1 cellular context compared by ENCODE assay signal in the genomic region with DNA sequence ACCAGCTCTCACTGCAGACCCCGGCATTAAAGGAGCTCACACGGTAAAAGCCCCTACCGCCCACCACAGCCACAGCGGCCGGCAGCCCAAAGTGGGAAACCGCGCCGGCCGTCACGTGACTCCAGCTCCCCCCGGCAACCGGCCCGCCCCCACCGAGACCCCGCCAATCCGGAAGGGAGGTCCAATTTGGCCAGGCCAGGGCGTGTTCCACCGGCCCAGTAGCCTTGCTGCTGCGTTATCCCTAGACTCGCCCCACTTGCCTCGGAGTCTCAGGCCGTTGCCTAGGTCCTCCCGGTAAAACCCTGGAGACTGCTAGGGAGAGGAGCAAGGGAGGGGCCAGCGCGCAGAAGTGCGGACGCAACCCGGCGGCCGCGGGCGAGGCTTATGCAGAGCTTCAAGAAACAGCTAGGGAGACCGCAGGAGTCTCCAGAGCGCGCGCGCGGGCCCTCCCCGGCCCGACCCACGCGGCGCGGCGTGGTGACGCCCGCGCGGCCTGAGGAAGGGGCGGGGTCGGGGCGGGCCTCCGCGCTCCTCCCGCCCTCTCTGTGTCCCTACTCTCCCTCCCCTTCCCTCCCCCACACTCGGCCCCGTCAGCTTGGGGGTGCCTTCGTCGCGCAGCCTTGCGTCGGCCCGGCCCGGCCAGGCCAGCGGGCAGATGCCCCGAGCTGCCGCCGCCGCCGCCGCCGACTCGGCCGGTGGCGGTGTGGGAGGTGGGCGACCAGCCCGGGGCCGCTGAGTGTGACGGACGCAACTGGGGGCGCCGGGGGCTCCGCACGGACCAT.
TF ChIP-seq lines count a peak whose summit lies in the region.

A gene with protein sequence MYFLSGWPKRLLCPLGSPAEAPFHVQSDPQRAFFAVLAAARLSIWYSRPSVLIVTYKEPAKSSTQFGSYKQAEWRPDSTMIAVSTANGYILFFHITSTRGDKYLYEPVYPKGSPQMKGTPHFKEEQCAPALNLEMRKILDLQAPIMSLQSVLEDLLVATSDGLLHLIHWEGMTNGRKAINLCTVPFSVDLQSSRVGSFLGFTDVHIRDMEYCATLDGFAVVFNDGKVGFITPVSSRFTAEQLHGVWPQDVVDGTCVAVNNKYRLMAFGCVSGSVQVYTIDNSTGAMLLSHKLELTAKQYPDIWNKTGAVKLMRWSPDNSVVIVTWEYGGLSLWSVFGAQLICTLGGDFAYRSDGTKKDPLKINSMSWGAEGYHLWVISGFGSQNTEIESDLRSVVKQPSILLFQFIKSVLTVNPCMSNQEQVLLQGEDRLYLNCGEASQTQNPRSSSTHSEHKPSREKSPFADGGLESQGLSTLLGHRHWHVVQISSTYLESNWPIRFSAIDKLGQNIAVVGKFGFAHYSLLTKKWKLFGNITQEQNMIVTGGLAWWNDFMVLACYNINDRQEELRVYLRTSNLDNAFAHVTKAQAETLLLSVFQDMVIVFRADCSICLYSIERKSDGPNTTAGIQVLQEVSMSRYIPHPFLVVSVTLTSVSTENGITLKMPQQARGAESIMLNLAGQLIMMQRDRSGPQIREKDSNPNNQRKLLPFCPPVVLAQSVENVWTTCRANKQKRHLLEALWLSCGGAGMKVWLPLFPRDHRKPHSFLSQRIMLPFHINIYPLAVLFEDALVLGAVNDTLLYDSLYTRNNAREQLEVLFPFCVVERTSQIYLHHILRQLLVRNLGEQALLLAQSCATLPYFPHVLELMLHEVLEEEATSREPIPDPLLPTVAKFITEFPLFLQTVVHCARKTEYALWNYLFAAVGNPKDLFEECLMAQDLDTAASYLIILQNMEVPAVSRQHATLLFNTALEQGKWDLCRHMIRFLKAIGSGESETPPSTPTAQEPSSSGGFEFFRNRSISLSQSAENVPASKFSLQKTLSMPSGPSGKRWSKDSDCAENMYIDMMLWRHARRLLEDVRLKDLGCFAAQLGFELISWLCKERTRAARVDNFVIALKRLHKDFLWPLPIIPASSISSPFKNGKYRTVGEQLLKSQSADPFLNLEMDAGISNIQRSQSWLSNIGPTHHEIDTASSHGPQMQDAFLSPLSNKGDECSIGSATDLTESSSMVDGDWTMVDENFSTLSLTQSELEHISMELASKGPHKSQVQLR (N-terminal part only) (plus strand): TSS at position 578 of the 782 bp plus-strand sequence. CDS start 203 bp downstream, at position 781.

TF ChIP-seq in GM12878, 131 proteins besides CTCF, POLR2A, EP300 and RAD21 (continued from another document):
- TF ChIP-seq ESRRA (IDR thresholded peaks at IDR 0.05; ENCODE audit: low read length): no peak
- peak; percentile 58; the same call in 1 of the 2 replicates for TF ChIP-seq CREB1 (IDR thresholded peaks at IDR 0.05; ENCODE audit: low read depth)
- peak; percentile 61 for TF ChIP-seq RUNX3 (IDR thresholded peaks at IDR 0.05; ENCODE audit: low read length)
- peak; percentile 62; the same call in 1 of the 2 replicates for TF ChIP-seq MEF2A (IDR thresholded peaks at IDR 0.05; ENCODE audit: insufficient read depth, low read depth, low read length)
- TF ChIP-seq BCL11A (IDR thresholded peaks at IDR 0.05; ENCODE audit: low read depth, low read length): 0 out of 2 replicates have a peak, but pooled peaks have one; percentile 10
- TF ChIP-seq GATAD2B (conservative IDR thresholded peaks at IDR 0.05; ENCODE audit: low read depth): peak; percentile 93; the same call in 1 of the 2 replicates
- TF ChIP-seq KLF5 (IDR thresholded peaks at IDR 0.05; ENCODE audit: partially characterized antibody): no peak
- TF ChIP-seq, protein P1, sequence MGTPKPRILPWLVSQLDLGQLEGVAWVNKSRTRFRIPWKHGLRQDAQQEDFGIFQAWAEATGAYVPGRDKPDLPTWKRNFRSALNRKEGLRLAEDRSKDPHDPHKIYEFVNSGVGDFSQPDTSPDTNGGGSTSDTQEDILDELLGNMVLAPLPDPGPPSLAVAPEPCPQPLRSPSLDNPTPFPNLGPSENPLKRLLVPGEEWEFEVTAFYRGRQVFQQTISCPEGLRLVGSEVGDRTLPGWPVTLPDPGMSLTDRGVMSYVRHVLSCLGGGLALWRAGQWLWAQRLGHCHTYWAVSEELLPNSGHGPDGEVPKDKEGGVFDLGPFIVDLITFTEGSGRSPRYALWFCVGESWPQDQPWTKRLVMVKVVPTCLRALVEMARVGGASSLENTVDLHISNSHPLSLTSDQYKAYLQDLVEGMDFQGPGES (IDR thresholded peaks at IDR 0.05): no peak
- TF ChIP-seq, protein P2, sequence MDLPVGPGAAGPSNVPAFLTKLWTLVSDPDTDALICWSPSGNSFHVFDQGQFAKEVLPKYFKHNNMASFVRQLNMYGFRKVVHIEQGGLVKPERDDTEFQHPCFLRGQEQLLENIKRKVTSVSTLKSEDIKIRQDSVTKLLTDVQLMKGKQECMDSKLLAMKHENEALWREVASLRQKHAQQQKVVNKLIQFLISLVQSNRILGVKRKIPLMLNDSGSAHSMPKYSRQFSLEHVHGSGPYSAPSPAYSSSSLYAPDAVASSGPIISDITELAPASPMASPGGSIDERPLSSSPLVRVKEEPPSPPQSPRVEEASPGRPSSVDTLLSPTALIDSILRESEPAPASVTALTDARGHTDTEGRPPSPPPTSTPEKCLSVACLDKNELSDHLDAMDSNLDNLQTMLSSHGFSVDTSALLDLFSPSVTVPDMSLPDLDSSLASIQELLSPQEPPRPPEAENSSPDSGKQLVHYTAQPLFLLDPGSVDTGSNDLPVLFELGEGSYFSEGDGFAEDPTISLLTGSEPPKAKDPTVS (IDR thresholded peaks at IDR 0.05; ENCODE audit: low read depth, low read length): no peak
- TF ChIP-seq, protein P3, sequence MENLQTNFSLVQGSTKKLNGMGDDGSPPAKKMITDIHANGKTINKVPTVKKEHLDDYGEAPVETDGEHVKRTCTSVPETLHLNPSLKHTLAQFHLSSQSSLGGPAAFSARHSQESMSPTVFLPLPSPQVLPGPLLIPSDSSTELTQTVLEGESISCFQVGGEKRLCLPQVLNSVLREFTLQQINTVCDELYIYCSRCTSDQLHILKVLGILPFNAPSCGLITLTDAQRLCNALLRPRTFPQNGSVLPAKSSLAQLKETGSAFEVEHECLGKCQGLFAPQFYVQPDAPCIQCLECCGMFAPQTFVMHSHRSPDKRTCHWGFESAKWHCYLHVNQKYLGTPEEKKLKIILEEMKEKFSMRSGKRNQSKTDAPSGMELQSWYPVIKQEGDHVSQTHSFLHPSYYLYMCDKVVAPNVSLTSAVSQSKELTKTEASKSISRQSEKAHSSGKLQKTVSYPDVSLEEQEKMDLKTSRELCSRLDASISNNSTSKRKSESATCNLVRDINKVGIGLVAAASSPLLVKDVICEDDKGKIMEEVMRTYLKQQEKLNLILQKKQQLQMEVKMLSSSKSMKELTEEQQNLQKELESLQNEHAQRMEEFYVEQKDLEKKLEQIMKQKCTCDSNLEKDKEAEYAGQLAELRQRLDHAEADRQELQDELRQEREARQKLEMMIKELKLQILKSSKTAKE (IDR thresholded peaks at IDR 0.05; ENCODE audit: low read depth, poor library complexity, severe bottlenecking): no peak
- TF ChIP-seq CHD1 (IDR thresholded peaks at IDR 0.05; ENCODE audit: low read depth, low read length): no peak
- peak; percentile 76; the same call in 1 of the 2 replicates for TF ChIP-seq STAT1 (conservative IDR thresholded peaks at IDR 0.05)
- TF ChIP-seq RAD51 (IDR thresholded peaks at IDR 0.05): peak; percentile 98
- peak; percentile 37; the same call in 1 of the 2 replicates for TF ChIP-seq CBFB (IDR thresholded peaks at IDR 0.05; ENCODE audit: low read depth)
- TF ChIP-seq, protein P4, sequence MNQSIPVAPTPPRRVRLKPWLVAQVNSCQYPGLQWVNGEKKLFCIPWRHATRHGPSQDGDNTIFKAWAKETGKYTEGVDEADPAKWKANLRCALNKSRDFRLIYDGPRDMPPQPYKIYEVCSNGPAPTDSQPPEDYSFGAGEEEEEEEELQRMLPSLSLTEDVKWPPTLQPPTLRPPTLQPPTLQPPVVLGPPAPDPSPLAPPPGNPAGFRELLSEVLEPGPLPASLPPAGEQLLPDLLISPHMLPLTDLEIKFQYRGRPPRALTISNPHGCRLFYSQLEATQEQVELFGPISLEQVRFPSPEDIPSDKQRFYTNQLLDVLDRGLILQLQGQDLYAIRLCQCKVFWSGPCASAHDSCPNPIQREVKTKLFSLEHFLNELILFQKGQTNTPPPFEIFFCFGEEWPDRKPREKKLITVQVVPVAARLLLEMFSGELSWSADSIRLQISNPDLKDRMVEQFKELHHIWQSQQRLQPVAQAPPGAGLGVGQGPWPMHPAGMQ (IDR thresholded peaks at IDR 0.05; ENCODE audit: borderline replicate concordance): no peak
- TF ChIP-seq NFYA (IDR thresholded peaks at IDR 0.05; ENCODE audit: borderline replicate concordance, low read depth, low read length): no peak
- peak; percentile 69 for TF ChIP-seq NRF1 (conservative IDR thresholded peaks at IDR 0.05; ENCODE audit: low read depth, low read length)
- peak; percentile 94 for TF ChIP-seq POLR2AphosphoS2 (IDR thresholded peaks at IDR 0.05; ENCODE audit: low read depth, low read length)
- TF ChIP-seq, protein P5, sequence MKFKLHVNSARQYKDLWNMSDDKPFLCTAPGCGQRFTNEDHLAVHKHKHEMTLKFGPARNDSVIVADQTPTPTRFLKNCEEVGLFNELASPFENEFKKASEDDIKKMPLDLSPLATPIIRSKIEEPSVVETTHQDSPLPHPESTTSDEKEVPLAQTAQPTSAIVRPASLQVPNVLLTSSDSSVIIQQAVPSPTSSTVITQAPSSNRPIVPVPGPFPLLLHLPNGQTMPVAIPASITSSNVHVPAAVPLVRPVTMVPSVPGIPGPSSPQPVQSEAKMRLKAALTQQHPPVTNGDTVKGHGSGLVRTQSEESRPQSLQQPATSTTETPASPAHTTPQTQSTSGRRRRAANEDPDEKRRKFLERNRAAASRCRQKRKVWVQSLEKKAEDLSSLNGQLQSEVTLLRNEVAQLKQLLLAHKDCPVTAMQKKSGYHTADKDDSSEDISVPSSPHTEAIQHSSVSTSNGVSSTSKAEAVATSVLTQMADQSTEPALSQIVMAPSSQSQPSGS (IDR thresholded peaks at IDR 0.05; ENCODE audit: low read length): no peak
- peak; percentile 80 for TF ChIP-seq CHD2 (IDR thresholded peaks at IDR 0.05; ENCODE audit: borderline replicate concordance, low read depth, low read length)
- no peak for TF ChIP-seq YBX1 (IDR thresholded peaks at IDR 0.05)
- TF ChIP-seq, protein P6, sequence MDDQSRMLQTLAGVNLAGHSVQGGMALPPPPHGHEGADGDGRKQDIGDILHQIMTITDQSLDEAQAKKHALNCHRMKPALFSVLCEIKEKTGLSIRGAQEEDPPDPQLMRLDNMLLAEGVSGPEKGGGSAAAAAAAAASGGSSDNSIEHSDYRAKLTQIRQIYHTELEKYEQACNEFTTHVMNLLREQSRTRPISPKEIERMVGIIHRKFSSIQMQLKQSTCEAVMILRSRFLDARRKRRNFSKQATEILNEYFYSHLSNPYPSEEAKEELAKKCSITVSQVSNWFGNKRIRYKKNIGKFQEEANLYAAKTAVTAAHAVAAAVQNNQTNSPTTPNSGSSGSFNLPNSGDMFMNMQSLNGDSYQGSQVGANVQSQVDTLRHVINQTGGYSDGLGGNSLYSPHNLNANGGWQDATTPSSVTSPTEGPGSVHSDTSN (IDR thresholded peaks at IDR 0.05; ENCODE audit: insufficient replicate concordance, low read depth, low read length): no peak
- no peak for TF ChIP-seq KAT2A (conservative IDR thresholded peaks at IDR 0.05; ENCODE audit: control insufficient read depth, low read depth, low read length)
- no peak for TF ChIP-seq FOXM1 (IDR thresholded peaks at IDR 0.05; ENCODE audit: low read depth, low read length)
- no peak for TF ChIP-seq ZNF384 (IDR thresholded peaks at IDR 0.05; ENCODE audit: borderline replicate concordance, low read depth, low read length)
- 0 out of 2 replicates have a peak, but pooled peaks have one; percentile 20 for TF ChIP-seq PAX5 (IDR thresholded peaks at IDR 0.05; ENCODE audit: borderline replicate concordance, low read depth, low read length)
- TF ChIP-seq TCF3 (IDR thresholded peaks at IDR 0.05; ENCODE audit: borderline replicate concordance, insufficient read depth, low read depth, low read length): 0 out of 2 replicates have a peak, but pooled peaks have one; percentile 43
- peak; percentile 51 for TF ChIP-seq MEF2B (IDR thresholded peaks at IDR 0.05; ENCODE audit: partially characterized antibody, poor library complexity, severe bottlenecking)
- TF ChIP-seq, protein P7, sequence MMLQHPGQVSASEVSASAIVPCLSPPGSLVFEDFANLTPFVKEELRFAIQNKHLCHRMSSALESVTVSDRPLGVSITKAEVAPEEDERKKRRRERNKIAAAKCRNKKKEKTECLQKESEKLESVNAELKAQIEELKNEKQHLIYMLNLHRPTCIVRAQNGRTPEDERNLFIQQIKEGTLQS (IDR thresholded peaks at IDR 0.05; ENCODE audit: borderline replicate concordance, extremely low read depth, low read depth, low read length): peak; percentile 52; the same call in 1 of the 2 replicates
- TF ChIP-seq IRF4 (IDR thresholded peaks at IDR 0.05; ENCODE audit: low read depth, low read length): no peak
- peak; percentile 75; the same call in 1 of the 2 replicates for TF ChIP-seq SMARCA5 (IDR thresholded peaks at IDR 0.05)
- TF ChIP-seq, protein P8, sequence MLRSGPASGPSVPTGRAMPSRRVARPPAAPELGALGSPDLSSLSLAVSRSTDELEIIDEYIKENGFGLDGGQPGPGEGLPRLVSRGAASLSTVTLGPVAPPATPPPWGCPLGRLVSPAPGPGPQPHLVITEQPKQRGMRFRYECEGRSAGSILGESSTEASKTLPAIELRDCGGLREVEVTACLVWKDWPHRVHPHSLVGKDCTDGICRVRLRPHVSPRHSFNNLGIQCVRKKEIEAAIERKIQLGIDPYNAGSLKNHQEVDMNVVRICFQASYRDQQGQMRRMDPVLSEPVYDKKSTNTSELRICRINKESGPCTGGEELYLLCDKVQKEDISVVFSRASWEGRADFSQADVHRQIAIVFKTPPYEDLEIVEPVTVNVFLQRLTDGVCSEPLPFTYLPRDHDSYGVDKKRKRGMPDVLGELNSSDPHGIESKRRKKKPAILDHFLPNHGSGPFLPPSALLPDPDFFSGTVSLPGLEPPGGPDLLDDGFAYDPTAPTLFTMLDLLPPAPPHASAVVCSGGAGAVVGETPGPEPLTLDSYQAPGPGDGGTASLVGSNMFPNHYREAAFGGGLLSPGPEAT (IDR thresholded peaks at IDR 0.05; ENCODE audit: low read depth): peak; percentile 56; the same call in 1 of the 2 replicates
TF ChIP-seq in GM12878: peak in this region for 56.
